16 cellular contexts compared by ENCODE assay signal in genomic region chr2:238025741-238026360, GRCh38.
"Had no signal": no experiment of that assay in that cellular context is flagged by ENCODE, and none has a peak within 500 bp of the region (broad histone marks: within the 10 kb centered on the region; RNA-seq: fewer than 3 reads in every experiment).

No MANE protein-coding gene starts in this region.

- H3K4me1 Mint-ChIP-seq: mesothelial cell of epicardium had no signal

- H3K4me3 ChIP-seq: body of pancreas, lung, right atrium auricular region, suprapubic skin had no signal

- H3K9me3 ChIP-seq: body of pancreas, right atrium auricular region, suprapubic skin had no signal

- H3K9me3 Mint-ChIP-seq: activated naive CD8-positive, alpha-beta T cell treated with anti-CD3 and anti-CD28 coated beads, Interleukin-2, amount 10 ng/mL, durations not matched to agents 7 days and 5 days; mesothelial cell of epicardium had no signal

- ATAC-seq: body of pancreas, left lobe of liver, T-helper 17 cell had no signal

- H3K27me3 Mint-ChIP-seq: activated naive CD8-positive, alpha-beta T cell treated with anti-CD3 and anti-CD28 coated beads, Interleukin-2, amount 10 ng/mL, durations not matched to agents 7 days and 5 days; T-helper 17 cell had no signal

- H3K4me3 Mint-ChIP-seq: activated naive CD8-positive, alpha-beta T cell treated with anti-CD3 and anti-CD28 coated beads, Interleukin-2, amount 10 ng/mL, durations not matched to agents 7 days and 5 days; mesothelial cell of epicardium; T-helper 17 cell had no signal

- H3K27ac ChIP-seq: body of pancreas, right atrium auricular region, suprapubic skin had no signal

- DNase-seq: activated CD4-positive, alpha-beta T cell treated with anti-CD3 and anti-CD28 coated beads for 4 hours; activated gamma-delta T cell; activated naive CD8-positive, alpha-beta T cell treated with anti-CD3 and anti-CD28 coated beads, Interleukin-2, amount 10 ng/mL, durations not matched to agents 7 days and 5 days; body of pancreas; foreskin melanocyte; glutamatergic neuron; hippocampal formation; islet precursor cell; stimulated activated CD4-positive, alpha-beta T cell treated with anti-CD3 and anti-CD28 coated beads, Interleukin-12 subunit alpha, Interleukin-12 subunit beta, amount 100 ng/mL, for 4 hours; stimulated activated naive CD4-positive, alpha-beta T cell treated with Interleukin-2 at 50 U/mL for 16 hours; T-helper 17 cell had no signal

- H3K27me3 ChIP-seq: body of pancreas, right atrium auricular region, suprapubic skin had no signal

- H3K4me1 ChIP-seq: body of pancreas, right atrium auricular region had no signal
